Comparison of ENCODE assay signal across 7 cellular contexts in the genomic region with DNA sequence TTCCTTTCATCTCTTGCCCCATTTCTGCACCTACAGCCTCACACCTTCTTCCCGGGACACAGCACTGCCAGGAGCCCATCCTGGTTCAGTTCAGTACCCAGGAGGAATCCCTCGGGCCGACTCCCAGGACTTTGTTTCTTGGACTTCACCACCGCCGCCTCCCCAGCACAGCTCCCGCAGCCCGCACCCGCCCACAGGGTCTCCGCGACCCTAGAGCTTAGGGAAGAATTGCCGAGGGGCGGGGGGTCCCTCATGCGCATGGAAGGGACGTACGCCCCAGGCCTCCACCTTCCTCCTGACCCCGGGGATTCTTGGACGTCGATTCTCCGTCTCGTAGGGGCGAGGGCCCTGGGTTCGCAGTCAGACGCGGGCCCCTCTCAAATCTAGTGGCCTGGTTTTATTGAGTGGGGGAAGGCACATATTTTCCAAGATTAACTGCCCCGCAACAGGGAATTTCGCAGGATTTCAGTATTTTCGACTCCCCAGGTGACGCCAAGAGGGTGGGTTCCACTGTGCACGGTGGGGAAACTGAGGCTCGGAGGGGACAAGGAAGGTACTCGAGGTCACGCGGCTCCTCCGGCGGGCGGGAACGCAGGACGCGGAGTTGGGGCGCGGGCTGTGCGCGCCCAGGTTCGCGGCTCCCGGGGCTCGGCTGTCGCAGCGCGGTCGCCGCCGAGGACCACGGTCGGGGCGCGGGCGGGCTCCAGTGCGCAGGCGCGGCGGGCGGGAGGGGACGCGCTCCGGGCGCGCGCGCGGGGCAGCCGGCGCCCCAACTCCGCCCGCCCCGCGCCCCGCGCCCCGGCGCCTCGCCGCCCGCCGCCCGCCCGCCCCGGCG. TPM values are rescaled to one million over a fixed set of nuclear protein-coding genes. Genes with fewer than 3 reads are reported as not detected.
DNase-seq lines count a peak whose midpoint lies in the region; FAIRE-seq and TF ChIP-seq lines count a peak whose summit lies in the region.

ADCY1 (plus strand) TSS at position 733 of the 835 bp plus-strand sequence. CDS start 176 bp downstream, outside the sequence.

- H3K27me3 Mint-ChIP-seq in chondrocyte (ENCODE audit: low read depth): peaks cover 56% of the 10 kb centered on the region
- H3K27me3 Mint-ChIP-seq in mesothelial cell of epicardium (ENCODE audit: low read depth): peaks cover 90% of the 10 kb centered on the region

- H3K36me3 Mint-ChIP-seq in chondrocyte (ENCODE audit: low read depth) (no peaks in the 10 kb centered on the region), mesothelial cell of epicardium (no peaks in the 10 kb centered on the region)

- H3K27ac Mint-ChIP-seq in chondrocyte (ENCODE audit: unreplicated experiment): no peak within 1 kb of the TSS
- H3K27ac Mint-ChIP-seq in mesothelial cell of epicardium: no peak within 1 kb of the TSS

- H3K4me3 Mint-ChIP-seq in chondrocyte (ENCODE audit: unreplicated experiment): peak within 1 kb of the TSS; percentile 61
- H3K4me3 Mint-ChIP-seq in mesothelial cell of epicardium: peak within 1 kb of the TSS; percentile 68

- H3K9me3 Mint-ChIP-seq in chondrocyte (ENCODE audit: low read depth) (no peaks in the 10 kb centered on the region), mesothelial cell of epicardium (no peaks in the 10 kb centered on the region)

- DNase-seq in GM18507 (ENCODE audit: extremely low spot score, insufficient read length, low read depth): peak; percentile 42
- DNase-seq in NCI-H1092 treated with DMSO at 0.1 percent for 48 hours (lab: John Stamatoyannopoulos, UW): peak; percentile 30
- DNase-seq in chondrocyte (ENCODE audit: low spot score): no peak
- peak; percentile 51 to 68 for DNase-seq in mesothelial cell of epicardium (ENCODE audit: low spot score in 2 of 2, unreplicated experiment in 2 of 2)
- DNase-seq in DMS114 treated with DMSO at 0.1 percent for 48 hours (lab: John Stamatoyannopoulos, UW; ENCODE audit: unreplicated experiment): no peak
- DNase-seq in NCI-H524 treated with DMSO at 0.1 percent for 48 hours (lab: John Stamatoyannopoulos, UW): no peak
- no peak for DNase-seq in cortex of kidney (lab: John Stamatoyannopoulos, UW)

- no peak for TF ChIP-seq CTCF in chondrocyte (IDR thresholded peaks at IDR 0.05)
- no peak for TF ChIP-seq CTCF in mesothelial cell of epicardium (IDR thresholded peaks at IDR 0.05; ENCODE audit: unreplicated experiment)

- peaks cover 10% of the 10 kb centered on the region for H3K4me1 Mint-ChIP-seq in chondrocyte (ENCODE audit: low read depth)
- peaks cover 7% of the 10 kb centered on the region for H3K4me1 Mint-ChIP-seq in mesothelial cell of epicardium

- FAIRE-seq in GM18507 (lab: Jason Lieb, UNC): no peak

RNA-seq across cellular contexts. Expression of gene ADCY1, which starts in this region (rescaled TPM):
- total RNA-seq in chondrocyte (0.36 to 0.77 TPM (median 0.50 TPM) in 3 replicates), mesothelial cell of epicardium (3.1 to 4.7 TPM (median 4.5 TPM) in 3 replicates)

Comparison
In these comparisons a context has a peak if more than half of its experiments do, and no peak if none do; other contexts are left out.
1. DNase-seq: peak in GM18507 (single experiment), NCI-H1092 treated with DMSO at 0.1 percent for 48 hours (single experiment) and mesothelial cell of epicardium (2 of 2); none in chondrocyte (single experiment), DMS114 treated with DMSO at 0.1 percent for 48 hours (single experiment), NCI-H524 treated with DMSO at 0.1 percent for 48 hours (single experiment) and cortex of kidney (single experiment).